12 cellular contexts compared by ENCODE assay signal in the genomic region with DNA sequence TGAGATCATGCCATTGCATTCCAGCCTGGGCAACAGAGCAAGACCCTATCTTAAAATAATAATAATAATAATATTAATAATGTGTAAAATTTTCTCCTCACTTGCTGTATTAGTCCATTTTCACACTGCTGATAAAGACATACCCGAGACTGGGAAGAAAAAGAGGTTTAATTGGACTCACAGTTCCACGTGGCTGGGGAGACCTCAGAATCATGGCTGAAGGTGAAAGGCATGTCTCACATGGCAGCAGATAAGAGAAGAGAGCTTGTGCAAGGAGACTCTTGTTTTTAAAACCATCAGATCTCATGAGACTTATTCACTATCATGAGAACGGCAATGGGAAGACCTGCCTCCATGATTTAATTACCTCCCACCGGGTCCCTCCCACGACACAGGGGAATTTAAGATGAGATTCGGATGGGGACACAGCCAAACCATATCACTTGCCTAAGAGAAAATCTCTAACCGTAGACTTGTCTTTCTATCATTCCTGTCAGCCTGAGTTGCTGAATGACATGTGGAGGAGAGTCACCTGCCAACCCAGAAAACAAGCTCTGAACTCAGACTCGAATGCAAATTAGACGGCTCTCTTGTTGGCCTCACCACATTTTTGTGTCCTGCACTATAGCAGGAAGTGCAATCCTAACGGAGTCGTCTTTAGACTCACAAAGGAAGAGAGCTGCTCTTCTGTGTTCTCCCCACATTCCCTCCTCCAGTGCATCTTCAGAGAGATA. TPM values are rescaled to one million over a fixed set of nuclear protein-coding genes. Genes with fewer than 3 reads are reported as not detected.
A peak's percentile ranks its signal among the peaks of the same experiment; 100 is the strongest.
DNase-seq lines count a peak whose midpoint lies in the region; ATAC-seq and TF ChIP-seq lines count a peak whose summit lies in the region.
"Had no signal": no experiment of that assay in that cellular context is flagged by ENCODE, and none has a peak within 500 bp of the region (broad histone marks: within the 10 kb centered on the region; RNA-seq: fewer than 3 reads in every experiment).

No MANE protein-coding gene starts in this region.

- H3K4me1 ChIP-seq in sigmoid colon: no peaks in the 10 kb centered on the region

- no peaks in the 10 kb centered on the region for H3K9me3 ChIP-seq in sigmoid colon
- H3K9me3 ChIP-seq: thoracic aorta had no signal

- no peak for TF ChIP-seq CTCF in sigmoid colon (IDR thresholded peaks at IDR 0.05)

- H3K4me3 ChIP-seq in sigmoid colon: no peak overlapping the region
- H3K4me3 ChIP-seq: thoracic aorta had no signal

- peaks cover 0 to 11% (median 0%) of the 10 kb centered on the region in 3 donors for H3K27me3 ChIP-seq in sigmoid colon

- intact Hi-C loops in sigmoid colon (cut with DNase I) (no loop called here), posterior cingulate gyrus (cut with DNase I) (no loop called here)

- whole genome bisulfite sequencing in sigmoid colon, 2 donors: 68 to 76% methylated on average over 11 of the region's 11 CpGs

- TF ChIP-seq POLR2A in sigmoid colon (IDR thresholded peaks at IDR 0.05): no peak

- no peaks in the 10 kb centered on the region for H3K36me3 ChIP-seq in sigmoid colon
- H3K36me3 ChIP-seq: thoracic aorta had no signal

- ATAC-seq in GM21619 (IDR thresholded peaks at IDR 0.05; ENCODE audit: unreplicated experiment) (peak; percentile 54), HG03432 (IDR thresholded peaks at IDR 0.05; ENCODE audit: unreplicated experiment) (peak; percentile 78)

- H3K27ac ChIP-seq in sigmoid colon: no peak overlapping the region
- H3K27ac ChIP-seq: thoracic aorta had no signal

- TF ChIP-seq EP300 in sigmoid colon (IDR thresholded peaks at IDR 0.05): no peak

- peak; percentile 40 for DNase-seq in DMS53 (lab: John Stamatoyannopoulos, UW)
- DNase-seq in DMS53 treated with DMSO at 0.1 percent for 48 hours (lab: John Stamatoyannopoulos, UW; ENCODE audit: unreplicated experiment): no peak
- peak; percentile 52 for DNase-seq in kidney tubule cell (ENCODE audit: low spot score)
- no peak for DNase-seq in sigmoid colon
- DNase-seq in cerebellum (ENCODE audit: low spot score): no peak
- no peak for DNase-seq in posterior cingulate gyrus
- DNase-seq: 8988T; activated CD4-positive, alpha-beta T cell treated with anti-CD3 and anti-CD28 coated beads, Interleukin-2, amount 50 U/mL, for 48 hours; mesendoderm had no signal

RNA-seq across cellular contexts. Expression of a gene that starts 51.9 kb away (rescaled TPM):
- 10 to 100 TPM; 35.2 to 48.2 (median 40.9) TPM for total RNA-seq in sigmoid colon
- polyA plus RNA-seq in sigmoid colon: 10 to 100 TPM; 33.3 to 54.9 (median 34.2) TPM
- 32.7 TPM for total RNA-seq in cerebellum

Comparison
In these comparisons a context has a peak if more than half of its experiments do, and no peak if none do; other contexts are left out.
1. DNase-seq: peak in DMS53 (single experiment) and kidney tubule cell (single experiment); none in DMS53 treated with DMSO at 0.1 percent for 48 hours (single experiment), sigmoid colon (single experiment), cerebellum (single experiment) and posterior cingulate gyrus (0 of 10).